10 cellular contexts compared by ENCODE assay signal in genomic region chr1:73065585-73065984, GRCh38.
DNase-seq lines count a peak whose midpoint lies in the region; ATAC-seq, FAIRE-seq and TF ChIP-seq lines count a peak whose summit lies in the region.
"Had no signal": no experiment of that assay in that cellular context is flagged by ENCODE, and none has a peak within 500 bp of the region (broad histone marks: within the 10 kb centered on the region; RNA-seq: fewer than 3 reads in every experiment).

No MANE protein-coding gene starts in this region.

- no peaks in the 10 kb centered on the region for H3K9me2 ChIP-seq in neural cell (ENCODE audit: insufficient read depth, low read length)

- peaks cover 27% of the 10 kb centered on the region for H3K9me3 Mint-ChIP-seq in WTC11

- no peak overlapping the region for H3K4me3 Mint-ChIP-seq in WTC11
- H3K4me3 Mint-ChIP-seq: CD4-positive, CD25-positive, alpha-beta regulatory T cell had no signal

- peak; percentile 91 for TF ChIP-seq EP300 in neural cell (conservative IDR thresholded peaks at IDR 0.05; ENCODE audit: poor library complexity, severe bottlenecking)

- peaks cover 4% of the 10 kb centered on the region for H3F3A ChIP-seq in neural cell (ENCODE audit: insufficient read depth, low read length, poor library complexity, severe bottlenecking)

- peaks cover 27% of the 10 kb centered on the region for H3K36me3 Mint-ChIP-seq in WTC11
- H3K36me3 Mint-ChIP-seq: CD4-positive, CD25-positive, alpha-beta regulatory T cell had no signal

- DNase-seq in ELR (ENCODE audit: low read depth) (peak; percentile 8), NCI-H187 treated with DMSO at 0.1 percent for 48 hours (lab: John Stamatoyannopoulos, UW) (peak; percentile 96), WTC11 (ENCODE audit: low spot score) (peak; percentile 27), HTR-8/SVneo (ENCODE audit: insufficient read length, low spot score) (no peak), GM20000 (ENCODE audit: low spot score) (no peak)
- no peak for DNase-seq in activated CD8-positive, alpha-beta memory T cell treated with anti-CD3 and anti-CD28 coated beads, Interleukin-2, amount 50 U/mL, for 4 hours
- DNase-seq: activated T-cell treated with anti-CD3 and anti-CD28 coated beads, Interleukin-2, amount 50 U/mL, for 1 hour; CD4-positive, CD25-positive, alpha-beta regulatory T cell had no signal

- no peaks in the 10 kb centered on the region for H3K36me3 ChIP-seq in neural cell (ENCODE audit: insufficient read depth, low read length)

- FAIRE-seq in HTR-8/SVneo (lab: Jason Lieb, UNC): no peak

- ATAC-seq in WTC11 (peak; percentile 97), HG02623 (IDR thresholded peaks at IDR 0.05; ENCODE audit: unreplicated experiment) (no peak)

- H2AFZ ChIP-seq in neural cell (ENCODE audit: low read depth, low read length): peak overlapping the region; percentile 30

- peaks cover 24% of the 10 kb centered on the region for H3K4me1 Mint-ChIP-seq in WTC11
- H3K4me1 Mint-ChIP-seq: CD4-positive, CD25-positive, alpha-beta regulatory T cell had no signal

- POLR2A ChIA-PET in WTC11 (lab: Charles Lee): no interaction called here

- H3K9me3 ChIP-seq in neural cell (ENCODE audit: low read length): no peaks in the 10 kb centered on the region

- H3K27me3 Mint-ChIP-seq in WTC11 (ENCODE audit: low read depth): no peaks in the 10 kb centered on the region; the same call in 1 of the 2 replicates
- H3K27me3 Mint-ChIP-seq: CD4-positive, CD25-positive, alpha-beta regulatory T cell had no signal

- peak; percentile 42 for TF ChIP-seq RAD21 in neural cell (conservative IDR thresholded peaks at IDR 0.05)

- no peaks in the 10 kb centered on the region for H3K79me2 ChIP-seq in neural cell (replicated peaks; ENCODE audit: insufficient read depth, low read length)

- peak overlapping the region; percentile 80 for H3K27ac ChIP-seq in neural cell (ENCODE audit: low read length)

- CTCF ChIA-PET in WTC11 (lab: Charles Lee): interaction anchor here (1.3 kb wide), 1 partner anchor 341 kb away, joined by 3 read pairs; no protein-coding TSS in a partner anchor

- H3K9ac ChIP-seq in neural cell (ENCODE audit: low read length): peak overlapping the region; percentile 59

- H3K27me3 ChIP-seq in neural cell (ENCODE audit: insufficient read depth, low read depth, low read length): no peaks in the 10 kb centered on the region

- no peaks in the 10 kb centered on the region for H4K20me1 ChIP-seq in neural cell (ENCODE audit: insufficient read depth)

- TF ChIP-seq CTCF in WTC11 (IDR thresholded peaks at IDR 0.05): no peak
- TF ChIP-seq CTCF in neural cell (IDR thresholded peaks at IDR 0.05; ENCODE audit: poor library complexity, severe bottlenecking): no peak
- TF ChIP-seq CTCF in GM20000 (IDR thresholded peaks at IDR 0.05; ENCODE audit: extremely low read depth, missing control alignments): no peak

- H3K4me3 ChIP-seq in neural cell (ENCODE audit: low read length): peak overlapping the region; percentile 57

- peak overlapping the region; percentile 41 for H3K27ac Mint-ChIP-seq in WTC11
- H3K27ac Mint-ChIP-seq: CD4-positive, CD25-positive, alpha-beta regulatory T cell had no signal

- H3K4me2 ChIP-seq in neural cell (ENCODE audit: low read length): peak overlapping the region; percentile 68

TF ChIP-seq in WTC11, 78 proteins besides CTCF, POLR2A, EP300 and RAD21 (continues in another document):
- TF ChIP-seq FOXJ3 (CRISPR knock-in tag; IDR thresholded peaks at IDR 0.05; ENCODE audit: borderline replicate concordance) (no peak), HMGXB4 (CRISPR knock-in tag; IDR thresholded peaks at IDR 0.05) (no peak), ZNF416 (CRISPR knock-in tag; IDR thresholded peaks at IDR 0.05) (no peak), ZNF396 (CRISPR knock-in tag; IDR thresholded peaks at IDR 0.05; ENCODE audit: borderline replicate concordance) (no peak)

TF ChIP-seq in neural cell, 6 proteins besides CTCF, POLR2A, EP300 and RAD21:
- TF ChIP-seq SMC3 (conservative IDR thresholded peaks at IDR 0.05; ENCODE audit: poor library complexity) (peak; percentile 38), POLR2AphosphoS5 (IDR thresholded peaks at IDR 0.05) (peak; percentile 82), REST (IDR thresholded peaks at IDR 0.05; ENCODE audit: borderline replicate concordance) (peak; percentile 84), MXI1 (conservative IDR thresholded peaks at IDR 0.05; ENCODE audit: poor library complexity, severe bottlenecking) (no peak)

Comparison
In these comparisons a context has a peak if more than half of its experiments do, and no peak if none do; other contexts are left out.
1. DNase-seq: peak in ELR (single experiment), NCI-H187 treated with DMSO at 0.1 percent for 48 hours (single experiment) and WTC11 (single experiment); none in HTR-8/SVneo (single experiment), activated CD8-positive, alpha-beta memory T cell treated with anti-CD3 and anti-CD28 coated beads, Interleukin-2, amount 50 U/mL, for 4 hours (single experiment) and GM20000 (single experiment).